Comparison of ENCODE assay signal across 19 cellular contexts in the genomic region with DNA sequence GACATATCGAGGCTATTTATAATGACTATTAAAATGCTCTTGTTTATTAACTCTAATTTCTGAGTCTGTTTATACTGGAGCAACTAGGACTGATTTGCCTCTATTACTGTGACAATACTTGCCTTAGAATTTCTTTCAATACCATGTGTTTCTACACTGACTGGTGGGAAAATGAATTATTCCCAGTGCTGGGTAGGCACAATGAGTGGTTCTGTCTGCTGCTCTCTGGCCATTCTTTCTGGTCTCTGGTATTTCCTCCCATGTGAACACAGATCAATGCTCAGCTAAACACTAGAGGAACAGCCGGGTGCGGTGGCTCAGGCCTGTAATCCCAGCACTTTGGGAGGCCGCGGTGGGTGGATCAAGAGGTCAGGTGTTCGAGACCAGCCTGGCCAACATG.
"Had no signal": no experiment of that assay in that cellular context is flagged by ENCODE, and none has a peak within 500 bp of the region (broad histone marks: within the 10 kb centered on the region; RNA-seq: fewer than 3 reads in every experiment).

No MANE protein-coding gene starts in this region.

- H3K4me3 Mint-ChIP-seq: mesothelial cell of epicardium, naive B cell had no signal

- H3K9me3 ChIP-seq: lower lobe of right lung had no signal

- H3K36me3 ChIP-seq: esophagus muscularis mucosa, gastrocnemius medialis, heart right ventricle, left lung, lower lobe of right lung had no signal

- H3K4me1 ChIP-seq: esophagus muscularis mucosa, foreskin keratinocyte, gastrocnemius medialis, heart right ventricle, left lung, lower lobe of right lung had no signal

- H3K27ac Mint-ChIP-seq: mesothelial cell of epicardium, naive B cell had no signal

- DNase-seq: dermis blood vessel endothelial cell; dorsolateral prefrontal cortex; effector CD4-positive, alpha-beta T cell; effector memory CD4-positive, alpha-beta T cell; foreskin keratinocyte; gastrocnemius medialis; glutamatergic neuron; head of caudate nucleus; heart right ventricle; hippocampal formation; left cardiac atrium; left lung; left ventricle myocardium superior; lower lobe of right lung; mucosa of descending colon; naive B cell had no signal

- H3K27ac ChIP-seq: coronary artery, dorsolateral prefrontal cortex, esophagus muscularis mucosa, foreskin keratinocyte, gastrocnemius medialis, heart right ventricle, left lung, lower lobe of right lung had no signal

- H3K27me3 ChIP-seq: dorsolateral prefrontal cortex, esophagus muscularis mucosa, foreskin keratinocyte, gastrocnemius medialis, left lung had no signal

- H3K4me3 ChIP-seq: coronary artery, dorsolateral prefrontal cortex, esophagus muscularis mucosa, gastrocnemius medialis, heart right ventricle, left lung, lower lobe of right lung, mucosa of descending colon had no signal

- H3K36me3 Mint-ChIP-seq: mesothelial cell of epicardium had no signal

- H3K4me1 Mint-ChIP-seq: mesothelial cell of epicardium, naive B cell had no signal
